Comparison of ENCODE assay signal across 17 cellular contexts in genomic region chr6:32459781-32460424, GRCh38. TPM values are rescaled to one million over a fixed set of nuclear protein-coding genes. Genes with fewer than 3 reads are reported as not detected.
DNase-seq lines count a peak whose midpoint lies in the region; ATAC-seq, FAIRE-seq and TF ChIP-seq lines count a peak whose summit lies in the region.
"Had no signal": no experiment of that assay in that cellular context is flagged by ENCODE, and none has a peak within 500 bp of the region (broad histone marks: within the 10 kb centered on the region; RNA-seq: fewer than 3 reads in every experiment).

No MANE protein-coding gene starts in this region.

- ATAC-seq in stimulated activated naive B cell treated with anti-CD40 and anti-IgM and Interleukin-4, amounts not matched to agents 10 μg/mL and 1 μg/mL and 100 μg/mL, for 72 hours (replicated peaks) = no peak
- ATAC-seq: body of pancreas had no signal

- H3K9ac ChIP-seq in SU-DHL-6 (ENCODE audit: low read length) (no peak overlapping the region), keratinocyte (ENCODE audit: control insufficient read depth, extremely low read depth, insufficient read depth, low read length) (no peak overlapping the region)

- dilution Hi-C loops in keratinocyte (cut with MboI; ENCODE audit: extremely low pct_ligation_motif_present, low sequenced_read_pairs) = no loop called here

- H2AFZ ChIP-seq in SU-DHL-6 (ENCODE audit: low read depth, low read length, severe bottlenecking) (no peak overlapping the region), keratinocyte (ENCODE audit: control insufficient read depth, low read length) (peak overlapping the region; percentile 64)

- no peaks in the 10 kb centered on the region for H3K9me2 ChIP-seq in SU-DHL-6 (replicated peaks; ENCODE audit: insufficient read depth, low read length)

- peaks cover 11% of the 10 kb centered on the region for H3K4me1 Mint-ChIP-seq in activated CD4-positive, alpha-beta memory T cell treated with anti-CD3 and anti-CD28 coated beads for 36 hours (ENCODE audit: low read depth)
- peaks cover 15% of the 10 kb centered on the region for H3K4me1 Mint-ChIP-seq in activated CD4-positive, alpha-beta memory T cell treated with anti-CD3 and anti-CD28 coated beads, Interleukin-2, amount 10 ng/mL, durations not matched to agents 7 days and 5 days
- H3K4me1 Mint-ChIP-seq in stimulated activated naive B cell treated with anti-CD40 and anti-IgM and Interleukin-4, amounts not matched to agents 10 μg/mL and 1 μg/mL and 100 μg/mL, for 72 hours = peaks cover 12 to 23% of the 10 kb centered on the region in 2 donors

- H4K20me1 ChIP-seq in SU-DHL-6 (ENCODE audit: low read depth, low read length) (no peaks in the 10 kb centered on the region), keratinocyte (ENCODE audit: control insufficient read depth, extremely low read depth, insufficient read depth, low read length) (no peaks in the 10 kb centered on the region)

- H3K4me3 Mint-ChIP-seq in activated CD4-positive, alpha-beta memory T cell treated with anti-CD3 and anti-CD28 coated beads for 36 hours = peak overlapping the region; percentile 44
- H3K4me3 Mint-ChIP-seq in activated CD4-positive, alpha-beta memory T cell treated with anti-CD3 and anti-CD28 coated beads, Interleukin-2, amount 10 ng/mL, durations not matched to agents 7 days and 5 days = no peak overlapping the region
- peak overlapping the region; percentile 79 to 83 for H3K4me3 Mint-ChIP-seq in stimulated activated naive B cell treated with anti-CD40 and anti-IgM and Interleukin-4, amounts not matched to agents 10 μg/mL and 1 μg/mL and 100 μg/mL, for 72 hours

- peak; percentile 12 for DNase-seq in activated CD4-positive, alpha-beta memory T cell treated with anti-CD3 and anti-CD28 coated beads for 36 hours
- DNase-seq in activated CD4-positive, alpha-beta memory T cell treated with anti-CD3 and anti-CD28 coated beads, Interleukin-2, amount 10 ng/mL, durations not matched to agents 7 days and 5 days = no peak
- DNase-seq in keratinocyte (ENCODE audit: low read depth, low spot score) (no peak), NCI-H748 treated with DMSO at 0.1 percent for 48 hours (lab: John Stamatoyannopoulos, UW) (no peak), AG20443 (ENCODE audit: low spot score) (no peak), SIG-M5 (lab: John Stamatoyannopoulos, UW) (no peak)
- no peak for DNase-seq in stimulated activated naive B cell treated with anti-CD40 and anti-IgM and Interleukin-4, amounts not matched to agents 10 μg/mL and 1 μg/mL and 100 μg/mL, for 72 hours
- DNase-seq: activated CD8-positive, alpha-beta memory T cell treated with anti-CD3 and anti-CD28 coated beads, Interleukin-2, amount 50 U/mL, for 4 hours; body of pancreas; DMS79 treated with DMSO at 0.1 percent for 48 hours; NCI-H1417 treated with DMSO at 0.1 percent for 48 hours; stimulated activated CD4-positive, alpha-beta T cell treated with anti-CD3 and anti-CD28 coated beads, Interleukin-12 subunit alpha, Interleukin-12 subunit beta, amount 100 ng/mL, for 4 hours; stimulated activated CD8-positive, alpha-beta memory T cell treated with anti-CD3 and anti-CD28 coated beads, Interleukin-4, amount 100 ng/mL, for 48 hours; T-helper 9 cell had no signal

- peaks cover under 1% of the 10 kb centered on the region for H3K9me3 Mint-ChIP-seq in activated CD4-positive, alpha-beta memory T cell treated with anti-CD3 and anti-CD28 coated beads for 36 hours
- peaks cover 3% of the 10 kb centered on the region for H3K9me3 Mint-ChIP-seq in activated CD4-positive, alpha-beta memory T cell treated with anti-CD3 and anti-CD28 coated beads, Interleukin-2, amount 10 ng/mL, durations not matched to agents 7 days and 5 days
- peaks cover 2 to 3% of the 10 kb centered on the region in 2 donors for H3K9me3 Mint-ChIP-seq in stimulated activated naive B cell treated with anti-CD40 and anti-IgM and Interleukin-4, amounts not matched to agents 10 μg/mL and 1 μg/mL and 100 μg/mL, for 72 hours

- H3K4me3 ChIP-seq in SU-DHL-6 (ENCODE audit: insufficient read depth, low read length, poor library complexity, severe bottlenecking) (no peak overlapping the region), keratinocyte (ENCODE audit: control insufficient read depth in 2 of 3, extremely low read depth in 1 of 3, insufficient read depth in 2 of 3, low read depth in 1 of 3, low read length in 3 of 3) (peak overlapping the region; percentile 38 to 61 (median 40))
- H3K4me3 ChIP-seq: body of pancreas had no signal

- H3K27ac Mint-ChIP-seq in activated CD4-positive, alpha-beta memory T cell treated with anti-CD3 and anti-CD28 coated beads for 36 hours = no peak overlapping the region
- H3K27ac Mint-ChIP-seq in activated CD4-positive, alpha-beta memory T cell treated with anti-CD3 and anti-CD28 coated beads, Interleukin-2, amount 10 ng/mL, durations not matched to agents 7 days and 5 days = no peak overlapping the region
- peak overlapping the region; percentile 16 for H3K27ac Mint-ChIP-seq in stimulated activated naive B cell treated with anti-CD40 and anti-IgM and Interleukin-4, amounts not matched to agents 10 μg/mL and 1 μg/mL and 100 μg/mL, for 72 hours

- peaks cover 53% of the 10 kb centered on the region for H3K27me3 Mint-ChIP-seq in activated CD4-positive, alpha-beta memory T cell treated with anti-CD3 and anti-CD28 coated beads for 36 hours
- peaks cover 71% of the 10 kb centered on the region for H3K27me3 Mint-ChIP-seq in activated CD4-positive, alpha-beta memory T cell treated with anti-CD3 and anti-CD28 coated beads, Interleukin-2, amount 10 ng/mL, durations not matched to agents 7 days and 5 days
- peaks cover 0 to 4% of the 10 kb centered on the region in 2 donors for H3K27me3 Mint-ChIP-seq in stimulated activated naive B cell treated with anti-CD40 and anti-IgM and Interleukin-4, amounts not matched to agents 10 μg/mL and 1 μg/mL and 100 μg/mL, for 72 hours

- no peaks in the 10 kb centered on the region for H3F3A ChIP-seq in SU-DHL-6 (ENCODE audit: insufficient read depth)

- no peaks in the 10 kb centered on the region for H3K36me3 Mint-ChIP-seq in activated CD4-positive, alpha-beta memory T cell treated with anti-CD3 and anti-CD28 coated beads for 36 hours
- no peaks in the 10 kb centered on the region for H3K36me3 Mint-ChIP-seq in activated CD4-positive, alpha-beta memory T cell treated with anti-CD3 and anti-CD28 coated beads, Interleukin-2, amount 10 ng/mL, durations not matched to agents 7 days and 5 days (ENCODE audit: low read depth)
- H3K36me3 Mint-ChIP-seq in stimulated activated naive B cell treated with anti-CD40 and anti-IgM and Interleukin-4, amounts not matched to agents 10 μg/mL and 1 μg/mL and 100 μg/mL, for 72 hours = peaks cover 0 to 7% of the 10 kb centered on the region in 2 donors

- H3K27me3 ChIP-seq in SU-DHL-6 (ENCODE audit: low read length) (no peaks in the 10 kb centered on the region), keratinocyte (ENCODE audit: control insufficient read depth, extremely low read depth, insufficient read depth, low read length) (peaks cover 7% of the 10 kb centered on the region)
- H3K27me3 ChIP-seq: body of pancreas had no signal

- CTCF ChIA-PET in activated CD4-positive, alpha-beta memory T cell treated with anti-CD3 and anti-CD28 coated beads for 36 hours (lab: Charles Lee) = interaction anchor here (0.9 to 1.2 kb wide), 2 partner anchors 162 to 328 kb away, joined by 3 to 5 read pairs; no protein-coding TSS in a partner anchor
- CTCF ChIA-PET in activated CD4-positive, alpha-beta memory T cell treated with anti-CD3 and anti-CD28 coated beads, Interleukin-2, amount 10 ng/mL, durations not matched to agents 7 days and 5 days (lab: Charles Lee) = interaction anchor here (0.6 to 1.7 kb wide), 2 partner anchors 240 to 326 kb away, joined by 3 to 5 read pairs; no protein-coding TSS in a partner anchor

- H3K36me3 ChIP-seq in SU-DHL-6 (ENCODE audit: low read length) (no peaks in the 10 kb centered on the region), keratinocyte (ENCODE audit: control insufficient read depth in 2 of 2, extremely low read depth in 1 of 2, insufficient read depth in 2 of 2, low read length in 2 of 2) (no peaks in the 10 kb centered on the region)

- H3K9me1 ChIP-seq in keratinocyte (ENCODE audit: control insufficient read depth, extremely low read depth, insufficient read depth, low read length) = no peaks in the 10 kb centered on the region

- H3K4me2 ChIP-seq in SU-DHL-6 (ENCODE audit: low read depth, low read length, poor library complexity, severe bottlenecking) (peak overlapping the region; percentile 9), keratinocyte (ENCODE audit: control insufficient read depth, extremely low read depth, insufficient read depth, low read depth, low read length) (peak overlapping the region; percentile 51)

- no peak for TF ChIP-seq CTCF in SU-DHL-6 (IDR thresholded peaks at IDR 0.05; ENCODE audit: insufficient read depth, low read length, poor library complexity, severe bottlenecking)
- no peak for TF ChIP-seq CTCF in keratinocyte (optimal IDR thresholded peaks at IDR 0.05 in 1 of 3, IDR thresholded peaks at IDR 0.05 in 1 of 3, conservative IDR thresholded peaks at IDR 0.05 in 1 of 3; ENCODE audit: extremely low read depth in 1 of 3, insufficient read depth in 2 of 3, low read length in 3 of 3)

- POLR2A ChIA-PET in activated CD4-positive, alpha-beta memory T cell treated with anti-CD3 and anti-CD28 coated beads for 36 hours (lab: Charles Lee) = no interaction called here
- POLR2A ChIA-PET in activated CD4-positive, alpha-beta memory T cell treated with anti-CD3 and anti-CD28 coated beads, Interleukin-2, amount 10 ng/mL, durations not matched to agents 7 days and 5 days (lab: Charles Lee) = interaction anchor here (1.1 kb wide), 1 partner anchor 14 kb away, joined by 3 read pairs; no protein-coding TSS in a partner anchor

- H3K27ac ChIP-seq in SU-DHL-6 (ENCODE audit: low read depth, low read length) = no peak overlapping the region
- H3K27ac ChIP-seq in keratinocyte (ENCODE audit: control insufficient read depth, insufficient read depth, low read length) = no peak overlapping the region
- H3K27ac ChIP-seq: body of pancreas had no signal

- H3K79me2 ChIP-seq in SU-DHL-6 (ENCODE audit: insufficient read depth, low read length) (no peaks in the 10 kb centered on the region), keratinocyte (ENCODE audit: control insufficient read depth, insufficient read depth, low read length) (no peaks in the 10 kb centered on the region)

- intact Hi-C loops in activated CD4-positive, alpha-beta memory T cell treated with anti-CD3 and anti-CD28 coated beads for 36 hours (cut with micrococcal nuclease) = loop anchor here (5.0 kb wide), 1 partner anchor 162 kb away; no protein-coding TSS in a partner anchor

- no peaks in the 10 kb centered on the region for H3K4me1 ChIP-seq in keratinocyte (ENCODE audit: control insufficient read depth, extremely low read depth, insufficient read depth, low read length)
- H3K4me1 ChIP-seq: body of pancreas had no signal

- FAIRE-seq in keratinocyte (lab: Jason Lieb, UNC) = no peak
- FAIRE-seq: A204.1, endometrium had no signal

- H3K9me3 ChIP-seq in SU-DHL-6 (ENCODE audit: insufficient read depth, low read length) = no peaks in the 10 kb centered on the region
- no peaks in the 10 kb centered on the region for H3K9me3 ChIP-seq in keratinocyte (ENCODE audit: control insufficient read depth, low read depth, low read length)
- H3K9me3 ChIP-seq: body of pancreas had no signal

RNA-seq across cellular contexts. Expression of gene HLA-DRA, which starts 20.2 kb away (rescaled TPM):
- total RNA-seq in activated CD4-positive, alpha-beta memory T cell treated with anti-CD3 and anti-CD28 coated beads for 36 hours = 1 to 10 TPM; 5.6 to 6.0 TPM
- total RNA-seq in activated CD4-positive, alpha-beta memory T cell treated with anti-CD3 and anti-CD28 coated beads, Interleukin-2, amount 10 ng/mL, durations not matched to agents 7 days and 5 days = 100 to 1,000 TPM; 203 to 204 TPM
- 0.21 to 2.4 TPM in 2 of 3 replicates, not detected in the other for polyA plus RNA-seq in keratinocyte
- polyA plus RNA-seq in keratinocyte (2011; ENCODE audit: low read depth) = not detected
- polyA plus RNA-seq in keratinocyte (2011; cell fraction: cytosol; rRNA removed) = 0.07 TPM in 1 of 2 replicates, not detected in the other
- 0.09 TPM in 1 of 2 replicates, not detected in the other for polyA plus RNA-seq in keratinocyte (2011; cell fraction: nucleus; rRNA removed)
- not detected in 2 replicates for polyA plus RNA-seq in keratinocyte (2012; ENCODE audit: low replicate concordance)
- polyA minus RNA-seq in keratinocyte = not detected in 3 replicates
- polyA minus RNA-seq in keratinocyte (2011; cell fraction: cytosol; rRNA and poly(A)+ RNA removed) = not detected
- polyA minus RNA-seq in keratinocyte (2011; cell fraction: nucleus; rRNA and poly(A)+ RNA removed) = not detected in 2 replicates

RNA-seq across cellular contexts. Expression of gene BTNL2, which starts 52.9 kb away (rescaled TPM):
- not detected for total RNA-seq in activated CD4-positive, alpha-beta memory T cell treated with anti-CD3 and anti-CD28 coated beads for 36 hours
- not detected for total RNA-seq in activated CD4-positive, alpha-beta memory T cell treated with anti-CD3 and anti-CD28 coated beads, Interleukin-2, amount 10 ng/mL, durations not matched to agents 7 days and 5 days
- polyA plus RNA-seq in keratinocyte = not detected in 3 replicates
- not detected for polyA plus RNA-seq in keratinocyte (2011; ENCODE audit: low read depth)
- not detected in 2 replicates for polyA plus RNA-seq in keratinocyte (2011; cell fraction: cytosol; rRNA removed)
- not detected in 2 replicates for polyA plus RNA-seq in keratinocyte (2011; cell fraction: nucleus; rRNA removed)
- not detected in 2 replicates for polyA plus RNA-seq in keratinocyte (2012; ENCODE audit: low replicate concordance)
- polyA minus RNA-seq in keratinocyte = not detected in 3 replicates
- not detected for polyA minus RNA-seq in keratinocyte (2011; cell fraction: cytosol; rRNA and poly(A)+ RNA removed)
- polyA minus RNA-seq in keratinocyte (2011; cell fraction: nucleus; rRNA and poly(A)+ RNA removed) = not detected in 2 replicates
- total RNA-seq: body of pancreas had no signal

Comparison
In these comparisons a context has a peak if more than half of its experiments do, and no peak if none do; other contexts are left out.
1. RNA of gene HLA-DRA, which starts 20.2 kb away (total RNA-seq): 203 to 204 TPM in activated CD4-positive, alpha-beta memory T cell treated with anti-CD3 and anti-CD28 coated beads, Interleukin-2, amount 10 ng/mL, durations not matched to agents 7 days and 5 days; 5.6 to 6.0 TPM in activated CD4-positive, alpha-beta memory T cell treated with anti-CD3 and anti-CD28 coated beads for 36 hours; every median in the first group is over 10 times any median in the second.